In genomic region chr14:76497550-76498484, GRCh38 we compare ENCODE assay signal across 15 cellular contexts.
DNase-seq lines count a peak whose midpoint lies in the region; FAIRE-seq and TF ChIP-seq lines count a peak whose summit lies in the region.
"Had no signal": no experiment of that assay in that cellular context is flagged by ENCODE, and none has a peak within 500 bp of the region (broad histone marks: within the 10 kb centered on the region; RNA-seq: fewer than 3 reads in every experiment).

No MANE protein-coding gene starts in this region.

- FAIRE-seq in urothelium cell line (lab: Jason Lieb, UNC): no peak
- FAIRE-seq: astrocyte, frontal cortex, RCC 7860 had no signal

- H3K4me3 ChIP-seq in fibroblast of mammary gland (ENCODE audit: control insufficient read depth, low read depth, low read length): no peak overlapping the region

- DNase-seq in 8988T: peak; percentile 50
- peak; percentile 44 for DNase-seq in ELF-1 (ENCODE audit: low read depth, low spot score)
- peak; percentile 12 for DNase-seq in NCI-H1092 treated with DMSO at 0.1 percent for 48 hours (lab: John Stamatoyannopoulos, UW)
- no peak for DNase-seq in fibroblast of mammary gland (ENCODE audit: low read depth)
- no peak for DNase-seq in NCI-H345 treated with DMSO at 0.1 percent for 48 hours (lab: John Stamatoyannopoulos, UW; ENCODE audit: unreplicated experiment)
- no peak for DNase-seq in mesenteric fat pad (ENCODE audit: low spot score)
- DNase-seq in H4 (ENCODE audit: low spot score): no peak
- DNase-seq in urothelium cell line (ENCODE audit: low spot score): no peak
- DNase-seq: activated T-cell treated with anti-CD3 and anti-CD28 coated beads, Interleukin-2, amount 50 U/mL, for 1 hour; CD4-positive, alpha-beta T cell; left colon; NCI-H187 had no signal

- peak; percentile 2 for TF ChIP-seq CTCF in fibroblast of mammary gland (conservative IDR thresholded peaks at IDR 0.05; ENCODE audit: control insufficient read depth, insufficient read depth, low read depth, low read length)

Comparison
In these comparisons a context has a peak if more than half of its experiments do, and no peak if none do; other contexts are left out.
1. DNase-seq: peak in 8988T (single experiment), ELF-1 (single experiment) and NCI-H1092 treated with DMSO at 0.1 percent for 48 hours (single experiment); none in fibroblast of mammary gland (single experiment), NCI-H345 treated with DMSO at 0.1 percent for 48 hours (single experiment), mesenteric fat pad (single experiment), H4 (single experiment) and urothelium cell line (single experiment).